ENCODE assay signal across 14 cellular contexts in genomic region chr9:115941561-115942315, GRCh38.
DNase-seq lines count a peak whose midpoint lies in the region; ATAC-seq and TF ChIP-seq lines count a peak whose summit lies in the region.
"Had no signal": no experiment of that assay in that cellular context is flagged by ENCODE, and none has a peak within 500 bp of the region (broad histone marks: within the 10 kb centered on the region; RNA-seq: fewer than 3 reads in every experiment).

No MANE protein-coding gene starts in this region.

- DNase-seq in M059J (ENCODE audit: low read depth) (peak; percentile 68), amniotic stem cell (lab: John Stamatoyannopoulos, UW) (peak; percentile 33), foreskin keratinocyte (peak; percentile 76 to 84), thoracic aorta (ENCODE audit: low spot score) (no peak)
- DNase-seq in central memory CD4-positive, alpha-beta T cell = no peak
- DNase-seq: activated CD8-positive, alpha-beta T cell treated with anti-CD3 and anti-CD28 coated beads, Interleukin-2, amount 10 ng/mL, durations not matched to agents 7 days and 5 days; activated gamma-delta T cell; COR-L47; NCI-H1048; NCI-H2227 treated with DMSO at 0.1 percent for 48 hours had no signal

- H3K4me3 ChIP-seq in thoracic aorta = no peak overlapping the region
- H3K4me3 ChIP-seq: esophagus muscularis mucosa, suprapubic skin had no signal

- H3K4me1 ChIP-seq in foreskin keratinocyte (peaks cover 56% of the 10 kb centered on the region), thoracic aorta (ENCODE audit: control insufficient read depth in 1 of 2, low read depth in 2 of 2) (peaks cover 16 to 42% of the 10 kb centered on the region in 2 donors)
- H3K4me1 ChIP-seq: suprapubic skin had no signal

- TF ChIP-seq CTCF in foreskin keratinocyte (conservative IDR thresholded peaks at IDR 0.05) (no peak), thoracic aorta (IDR thresholded peaks at IDR 0.05) (no peak)

- H3K36me3 ChIP-seq in thoracic aorta = no peaks in the 10 kb centered on the region
- H3K36me3 ChIP-seq: esophagus muscularis mucosa, suprapubic skin had no signal

- H3K27me3 ChIP-seq in foreskin keratinocyte = no peaks in the 10 kb centered on the region
- H3K27me3 ChIP-seq in thoracic aorta (replicated peaks; ENCODE audit: insufficient read depth) = no peaks in the 10 kb centered on the region
- H3K27me3 ChIP-seq: esophagus muscularis mucosa, suprapubic skin had no signal

- H3K9me3 ChIP-seq in thoracic aorta = no peaks in the 10 kb centered on the region
- H3K9me3 ChIP-seq: esophagus muscularis mucosa, suprapubic skin had no signal

- H3K27ac ChIP-seq in foreskin keratinocyte = peak overlapping the region; percentile 59
- H3K27ac ChIP-seq in thoracic aorta = peak overlapping the region; percentile 79 to 88
- H3K27ac ChIP-seq: esophagus muscularis mucosa, suprapubic skin had no signal

- ATAC-seq in foreskin keratinocyte = peak; percentile 80
- no peak for ATAC-seq in thoracic aorta (ENCODE audit: insufficient number of reproducible peaks, low FRiP score, low read depth)
- no peak for ATAC-seq in GM18907 (IDR thresholded peaks at IDR 0.05; ENCODE audit: unreplicated experiment)
- ATAC-seq in GM18873 (IDR thresholded peaks at IDR 0.05; ENCODE audit: low FRiP score, unreplicated experiment) = no peak
- ATAC-seq: activated CD8-positive, alpha-beta T cell treated with anti-CD3 and anti-CD28 coated beads, Interleukin-2, amount 10 ng/mL, durations not matched to agents 7 days and 5 days had no signal

Comparison
In these comparisons a context has a peak if more than half of its experiments do, and no peak if none do; other contexts are left out.
1. DNase-seq: peak in M059J (single experiment), amniotic stem cell (single experiment) and foreskin keratinocyte (2 of 2); none in thoracic aorta (single experiment) and central memory CD4-positive, alpha-beta T cell (single experiment).